22 cellular contexts compared by ENCODE assay signal in genomic region chr2:100997509-100998234, GRCh38. TPM values are rescaled to one million over a fixed set of nuclear protein-coding genes. Genes with fewer than 3 reads are reported as not detected.
DNase-seq lines count a peak whose midpoint lies in the region; ATAC-seq, FAIRE-seq and TF ChIP-seq lines count a peak whose summit lies in the region.
"Had no signal": no experiment of that assay in that cellular context is flagged by ENCODE, and none has a peak within 500 bp of the region (broad histone marks: within the 10 kb centered on the region; RNA-seq: fewer than 3 reads in every experiment).

No MANE protein-coding gene starts in this region.

- no peak for TF ChIP-seq RAD21 in K562 (CRISPR knock-in tag; conservative IDR thresholded peaks at IDR 0.05 in 1 of 2, IDR thresholded peaks at IDR 0.05 in 1 of 2)

- H3K4me2 ChIP-seq in K562 (ENCODE audit: insufficient read depth, low read length): no peak overlapping the region
- H3K4me2 ChIP-seq in mesenchymal stem cell (ENCODE audit: low read length, poor library complexity, severe bottlenecking): no peak overlapping the region

- H4K8ac ChIP-seq in mesenchymal stem cell (ENCODE audit: low read length): peak overlapping the region; percentile 14

- H3K79me2 ChIP-seq in K562 (ENCODE audit: control insufficient read depth, insufficient read depth, low read length): peaks cover 7% of the 10 kb centered on the region

- H2AFZ ChIP-seq in K562 (ENCODE audit: low read depth, low read length): no peak overlapping the region
- no peak overlapping the region for H2AFZ ChIP-seq in mesenchymal stem cell (ENCODE audit: low read depth, low read length)

- TF ChIP-seq POLR2A in K562 (conservative IDR thresholded peaks at IDR 0.05): no peak

- no peak overlapping the region for H2BK12ac ChIP-seq in mesenchymal stem cell (ENCODE audit: low read length in 2 of 2)

- FAIRE-seq in K562 (lab: Jason Lieb, UNC): no peak
- FAIRE-seq: D721Med, GM19239, H54, RCC 7860 had no signal

- intact Hi-C loops in K562 (cut with micrococcal nuclease): no loop called here

- no TSS peak for BruUV-seq in K562 (replicated peaks; lab: Mats Ljungman, UMichigan)

- no peak overlapping the region for H3K14ac ChIP-seq in mesenchymal stem cell (ENCODE audit: low read length in 2 of 2)

- no peak overlapping the region for H3K4ac ChIP-seq in mesenchymal stem cell (ENCODE audit: low read depth in 1 of 2, low read length in 2 of 2)

- H2BK120ac ChIP-seq in mesenchymal stem cell (ENCODE audit: low read depth, low read length): no peak overlapping the region

- TF ChIP-seq EP300 in K562 (IDR thresholded peaks at IDR 0.05; ENCODE audit: low read length): no peak

- POLR2A ChIA-PET in K562 (lab: Yijun Ruan, JAX): no interaction called here

- H3K79me1 ChIP-seq in mesenchymal stem cell (replicated peaks; ENCODE audit: low read length, poor library complexity, severe bottlenecking): peaks cover 2% of the 10 kb centered on the region

- H3K9ac ChIP-seq in K562 (ENCODE audit: insufficient read depth in 1 of 2, low read depth in 2 of 2, low read length in 2 of 2) (no peak overlapping the region), mesenchymal stem cell (ENCODE audit: low read length) (no peak overlapping the region)

- H3K18ac ChIP-seq in mesenchymal stem cell (ENCODE audit: low read depth in 1 of 2, low read length in 2 of 2): no peak overlapping the region

- ATAC-seq in K562: no peak

- H3K4me3 ChIP-seq in K562 (no peak overlapping the region), mesenchymal stem cell (ENCODE audit: insufficient read depth in 1 of 2, low read depth in 1 of 2, low read length in 2 of 2) (no peak overlapping the region)
- H3K4me3 ChIP-seq: MG63 had no signal

- H3K27me3 ChIP-seq in K562 (ENCODE audit: control insufficient read depth in 2 of 2, insufficient read depth in 2 of 2, low read length in 2 of 2): peaks cover 10 to 30% of the 10 kb centered on the region in 2 experiments; a peak in 4 of 5 replicates
- H3K27me3 ChIP-seq in mesenchymal stem cell (ENCODE audit: control insufficient read depth in 1 of 2, insufficient read depth in 1 of 2, low read length in 2 of 2): no peaks in the 10 kb centered on the region
- H3K27me3 ChIP-seq: MG63 had no signal

- H3K9me3 ChIP-seq in K562 (replicated peaks; ENCODE audit: control insufficient read depth, insufficient read depth, low read depth, low read length) (no peaks in the 10 kb centered on the region), mesenchymal stem cell (ENCODE audit: control insufficient read depth, low read length) (no peaks in the 10 kb centered on the region)
- H3K9me3 ChIP-seq: MG63 had no signal

- H2AK5ac ChIP-seq in mesenchymal stem cell (ENCODE audit: low read length, severe bottlenecking): no peak overlapping the region

- in situ Hi-C loops in K562 (cut with MboI): loop anchor here (10.0 kb wide), 1 partner anchor 383 kb away; no protein-coding TSS in a partner anchor

- H3K4me1 ChIP-seq in K562 (replicated peaks in 1 of 2; ENCODE audit: control insufficient read depth in 2 of 2, insufficient read depth in 2 of 2, low read length in 2 of 2) (peaks cover 6 to 9% of the 10 kb centered on the region in 2 experiments; a peak in 4 of 5 replicates), mesenchymal stem cell (ENCODE audit: control insufficient read depth, insufficient read depth, low read depth, low read length) (peaks cover 5% of the 10 kb centered on the region)

- H3K27ac ChIP-seq in K562 (ENCODE audit: extremely low read depth, low read depth, low read length) (no peak overlapping the region), mesenchymal stem cell (ENCODE audit: low read length, poor library complexity, severe bottlenecking) (no peak overlapping the region)

- H4K20me1 ChIP-seq in K562 (replicated peaks; ENCODE audit: control insufficient read depth, insufficient read depth, low read length): no peaks in the 10 kb centered on the region

- no peak overlapping the region for H3K23ac ChIP-seq in mesenchymal stem cell (ENCODE audit: low read length in 2 of 2)

- peak; percentile 48 for DNase-seq in activated CD8-positive, alpha-beta memory T cell treated with anti-CD3 and anti-CD28 coated beads for 24 hours
- DNase-seq in activated CD8-positive, alpha-beta memory T cell treated with anti-CD3 and anti-CD28 coated beads, Interleukin-2, amount 50 U/mL, for 4 hours: no peak
- DNase-seq in K562 (ENCODE audit: extremely low read depth in 1 of 4, low spot score in 3 of 4) (no peak), mesenchymal stem cell (no peak), cerebellar nuclear complex (lab: John Stamatoyannopoulos, UW) (no peak), ureter (ENCODE audit: low spot score) (no peak), activated gamma-delta T cell (lab: John Stamatoyannopoulos, UW) (no peak)
- DNase-seq: 8988T; CD4-positive, CD25-positive, alpha-beta regulatory T cell; KG1; MG63; NCI-H1105 treated with DMSO at 0.1 percent for 48 hours; NCI-H146; NCI-H1930; NCI-H2107; NCI-H524; NCI-H774; SIG-M5 had no signal

- no peak for TF ChIP-seq CTCF in K562 (IDR thresholded peaks at IDR 0.05 in 2 of 3, conservative IDR thresholded peaks at IDR 0.05 in 1 of 3; ENCODE audit: insufficient read depth in 2 of 3, low read depth in 1 of 3, low read length in 3 of 3)

- H2BK5ac ChIP-seq in mesenchymal stem cell (ENCODE audit: low read depth, low read length, poor library complexity, severe bottlenecking): no peak overlapping the region

- peaks cover 3% of the 10 kb centered on the region; the same call in 2 of the 3 replicates for H3K36me3 ChIP-seq in K562 (ENCODE audit: control insufficient read depth, insufficient read depth, low read length)
- peaks cover 0 to 17% of the 10 kb centered on the region in 2 experiments for H3K36me3 ChIP-seq in mesenchymal stem cell (ENCODE audit: control insufficient read depth in 1 of 2, insufficient read depth in 2 of 2, low read depth in 1 of 2, low read length in 2 of 2)

- H2BK15ac ChIP-seq in mesenchymal stem cell (ENCODE audit: low read depth, poor library complexity, severe bottlenecking): no peak overlapping the region

- H4K91ac ChIP-seq in mesenchymal stem cell (ENCODE audit: low read length): no peak overlapping the region

- CTCF ChIA-PET in K562 (lab: Yijun Ruan, JAX; ENCODE audit: low intra/inter-chr PET ratio): no interaction called here

- no peaks in the 10 kb centered on the region for H3K9me1 ChIP-seq in K562 (ENCODE audit: control insufficient read depth, insufficient read depth, low read length)

- 23% methylated on average over 5 of the region's 5 CpGs for WGBS in K562 (ENCODE audit: insufficient coverage, low coverage, missing lambda C conversion rate)
- WGBS in mesenchymal stem cell: 96% methylated on average over 4 of the region's 5 CpGs

TF ChIP-seq in K562, 482 proteins besides CTCF, POLR2A, EP300 and RAD21 (continues in another document):
- peak; percentile 39; the same call in 1 of the 2 replicates for TF ChIP-seq C11orf30 (IDR thresholded peaks at IDR 0.05; ENCODE audit: low read depth)
- TF ChIP-seq ZBTB8A (IDR thresholded peaks at IDR 0.05; ENCODE audit: partially characterized antibody): no peak
- no peak for TF ChIP-seq TAL1 (IDR thresholded peaks at IDR 0.05)
- no peak for TF ChIP-seq HINFP (tag; conservative IDR thresholded peaks at IDR 0.05; ENCODE audit: low read depth)
- no peak for TF ChIP-seq HSF4 (CRISPR knock-in tag; IDR thresholded peaks at IDR 0.05; ENCODE audit: borderline replicate concordance)
- TF ChIP-seq ZNF316 (IDR thresholded peaks at IDR 0.05): peak; percentile 78
- no peak for TF ChIP-seq ATF4 (CRISPR knock-in tag; IDR thresholded peaks at IDR 0.05)
- TF ChIP-seq GATAD2A (IDR thresholded peaks at IDR 0.05): no peak

RNA-seq across cellular contexts. Expression of gene RPL31, which starts 4.4 kb away (rescaled TPM):
- total RNA-seq in K562 (2011; cell fraction: chromatin; rRNA removed; ENCODE audit: low replicate concordance): 260 and 346 TPM in 2 replicates
- total RNA-seq in K562 (2011; cell fraction: nucleolus; rRNA removed): 356 and 362 TPM in 2 replicates
- total RNA-seq in K562 (2011; cell fraction: nucleoplasm; rRNA removed): 460 and 749 TPM in 2 replicates
- total RNA-seq in K562 (2014; rRNA removed) (1,176 and 1,715 TPM in 2 replicates), K562 (2014; rRNA removed; fragmentation: Illumina TruSeq; extraction: Trizol) (3,190 and 3,481 TPM in 2 replicates), K562 (2015; rRNA removed; fragmentation: Illumina TruSeq; extraction: Trizol) (1,637 and 1,659 TPM in 2 replicates), K562 (2021) (1,478 and 1,507 TPM in 2 replicates), ureter (1,638 TPM)
- polyA plus RNA-seq in K562 (2011; rRNA removed) (2,782 and 3,117 TPM in 2 replicates), K562 (2014; fragmentation: Illumina TruSeq; extraction: Trizol) (1,578 and 1,802 TPM in 2 replicates), K562 (2014; fragmentation: Nextera tagmentation; extraction: Ambion mirVana) (1,000 to 10,000 TPM; 3,112 to 6,037 TPM), K562 (2014; rRNA removed) (2,526 and 2,997 TPM in 2 replicates)
- polyA plus RNA-seq in K562 (2011; cell fraction: cytosol; rRNA removed): 995 and 1,514 TPM in 2 replicates
- 715 and 1,325 TPM in 2 replicates for polyA plus RNA-seq in K562 (2011; cell fraction: nucleus; rRNA removed)
- polyA plus RNA-seq in K562 (2012): 4,257 and 4,957 TPM in 2 replicates
- polyA minus RNA-seq in K562 (2011; rRNA and poly(A)+ RNA removed): 698 and 783 TPM in 2 replicates
- polyA minus RNA-seq in K562 (2011; cell fraction: cytosol; rRNA and poly(A)+ RNA removed): 318 and 340 TPM in 2 replicates
- 161 and 259 TPM in 2 replicates for polyA minus RNA-seq in K562 (2011; cell fraction: nucleus; rRNA and poly(A)+ RNA removed)
- polyA plus RNA-seq in mesenchymal stem cell (2013, experiment 1 of 2): 1,594 TPM
- polyA plus RNA-seq in mesenchymal stem cell (2013, experiment 2 of 2): 1,456 TPM
